ENCODE assay signal across 1 cellular context in the genomic region with DNA sequence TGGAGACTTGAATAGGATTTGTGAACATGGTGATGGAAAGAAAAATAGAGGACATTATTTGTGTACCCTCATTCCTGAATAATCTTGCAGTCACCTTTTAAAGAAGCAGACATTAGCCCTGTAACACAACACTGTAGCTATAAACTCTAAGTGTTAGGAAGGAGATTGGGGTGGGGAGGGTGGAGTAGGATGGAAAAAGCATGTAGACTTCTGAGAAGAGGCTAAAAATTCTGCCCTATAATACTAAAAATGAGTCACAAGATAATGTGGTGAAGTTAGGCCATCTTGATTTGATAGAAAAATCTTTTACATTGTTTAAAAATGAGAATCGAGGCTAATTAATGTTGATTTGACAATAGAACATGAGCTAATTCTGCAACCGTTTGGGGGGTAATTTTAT.
TF ChIP-seq lines count a peak whose summit lies in the region.

No MANE protein-coding gene starts in this region.

TF ChIP-seq in GM12878, 131 proteins besides CTCF, POLR2A, EP300 and RAD21:
- TF ChIP-seq KAT2A (conservative IDR thresholded peaks at IDR 0.05; ENCODE audit: control insufficient read depth, low read depth, low read length) (no peak), RELB (IDR thresholded peaks at IDR 0.05; ENCODE audit: low read depth) (no peak)
